8 cellular contexts compared by ENCODE assay signal in the genomic region with DNA sequence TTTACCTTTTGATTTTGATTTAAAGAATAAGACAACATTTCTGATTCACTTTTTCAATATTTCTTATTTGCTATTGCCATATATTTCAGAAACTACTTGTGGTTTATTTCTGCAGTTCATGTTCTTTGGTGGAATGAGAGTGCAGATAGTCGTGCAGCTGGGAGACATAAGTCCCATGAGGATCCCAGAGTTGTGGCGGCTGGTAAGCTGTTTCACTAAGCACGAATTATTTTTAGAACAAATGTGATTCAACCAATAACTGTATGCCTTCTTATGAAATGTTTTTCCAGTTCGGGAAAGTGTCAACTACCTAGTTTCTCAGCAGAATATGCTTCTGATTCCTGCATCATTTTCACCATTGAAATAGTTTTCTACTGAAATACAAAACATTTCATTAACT. TPM values are rescaled to one million over a fixed set of nuclear protein-coding genes. Genes with fewer than 3 reads are reported as not detected.
DNase-seq lines count a peak whose midpoint lies in the region; ATAC-seq, FAIRE-seq and TF ChIP-seq lines count a peak whose summit lies in the region.
"Had no signal": no experiment of that assay in that cellular context is flagged by ENCODE, and none has a peak within 500 bp of the region (broad histone marks: within the 10 kb centered on the region; RNA-seq: fewer than 3 reads in every experiment).

No MANE protein-coding gene starts in this region.

- in situ Hi-C loops in K562 (cut with MboI): no loop called here

- no peak for TF ChIP-seq EP300 in K562 (IDR thresholded peaks at IDR 0.05; ENCODE audit: low read length)

- no peak for TF ChIP-seq RAD21 in K562 (CRISPR knock-in tag; conservative IDR thresholded peaks at IDR 0.05 in 1 of 2, IDR thresholded peaks at IDR 0.05 in 1 of 2)

- FAIRE-seq in K562 (lab: Jason Lieb, UNC) (peak; percentile 71), frontal cortex (lab: Jason Lieb, UNC) (no peak)

- peaks cover 9 to 22% of the 10 kb centered on the region in 2 experiments for H3K4me1 ChIP-seq in K562 (replicated peaks in 1 of 2; ENCODE audit: control insufficient read depth in 2 of 2, insufficient read depth in 2 of 2, low read length in 2 of 2)
- H3K4me1 ChIP-seq in smooth muscle cell (ENCODE audit: low read depth): no peaks in the 10 kb centered on the region

- no peaks in the 10 kb centered on the region for H3F3A ChIP-seq in smooth muscle cell (ENCODE audit: low read depth)

- no peaks in the 10 kb centered on the region; the same call in 2 of the 3 replicates for H3K36me3 ChIP-seq in K562 (ENCODE audit: control insufficient read depth, insufficient read depth, low read length)
- H3K36me3 ChIP-seq in smooth muscle cell (ENCODE audit: low read depth): no peaks in the 10 kb centered on the region

- no peak for TF ChIP-seq CTCF in K562 (IDR thresholded peaks at IDR 0.05 in 2 of 3, conservative IDR thresholded peaks at IDR 0.05 in 1 of 3; ENCODE audit: insufficient read depth in 2 of 3, low read depth in 1 of 3, low read length in 3 of 3)
- TF ChIP-seq CTCF in smooth muscle cell (IDR thresholded peaks at IDR 0.05; ENCODE audit: borderline replicate concordance, insufficient read depth, poor library complexity, severe bottlenecking): no peak
- no peak for TF ChIP-seq CTCF in GM10266 (IDR thresholded peaks at IDR 0.05; ENCODE audit: control insufficient read depth, insufficient read depth, low read depth, missing control alignments)

- H3K79me2 ChIP-seq in K562 (ENCODE audit: control insufficient read depth, insufficient read depth, low read length) (no peaks in the 10 kb centered on the region), smooth muscle cell (ENCODE audit: low read depth) (no peaks in the 10 kb centered on the region)

- BruUV-seq in K562 (replicated peaks; lab: Mats Ljungman, UMichigan): no TSS peak

- POLR2A ChIA-PET in K562 (lab: Yijun Ruan, JAX): no interaction called here

- no peaks in the 10 kb centered on the region for H3K27me3 ChIP-seq in K562 (ENCODE audit: control insufficient read depth in 2 of 2, insufficient read depth in 2 of 2, low read length in 2 of 2)
- H3K27me3 ChIP-seq in smooth muscle cell (ENCODE audit: low read depth): no peaks in the 10 kb centered on the region

- no peak for TF ChIP-seq POLR2A in K562 (conservative IDR thresholded peaks at IDR 0.05)

- no peaks in the 10 kb centered on the region for H3K9me1 ChIP-seq in K562 (ENCODE audit: control insufficient read depth, insufficient read depth, low read length)

- H3K4me3 ChIP-seq in K562 (no peak overlapping the region), smooth muscle cell (no peak overlapping the region)

- H3K9ac ChIP-seq in K562 (ENCODE audit: insufficient read depth in 1 of 2, low read depth in 2 of 2, low read length in 2 of 2): peak overlapping the region in 1 of 2 experiments; percentile 24; a peak in 1 of 4 replicates
- H3K9ac ChIP-seq in smooth muscle cell (ENCODE audit: low read depth): no peak overlapping the region

- WGBS in K562 (ENCODE audit: insufficient coverage, low coverage, missing lambda C conversion rate): 14% methylated on average over 4 of the region's 4 CpGs
- WGBS in smooth muscle cell (ENCODE audit: low lambda C conversion rate): 23% methylated on average over 4 of the region's 4 CpGs

- H4K20me1 ChIP-seq in K562 (replicated peaks; ENCODE audit: control insufficient read depth, insufficient read depth, low read length): no peaks in the 10 kb centered on the region
- H4K20me1 ChIP-seq in smooth muscle cell (ENCODE audit: low read depth): no peaks in the 10 kb centered on the region

- peak overlapping the region; percentile 69 for H2AFZ ChIP-seq in K562 (ENCODE audit: low read depth, low read length)
- H2AFZ ChIP-seq in smooth muscle cell (ENCODE audit: low read depth): peak overlapping the region; percentile 2

- H3K4me2 ChIP-seq in K562 (ENCODE audit: insufficient read depth, low read length) (0 out of 2 replicates have a peak overlapping the region, but pooled peaks have one; percentile 6), smooth muscle cell (peak overlapping the region; percentile 19)

- H3K27ac ChIP-seq in K562 (ENCODE audit: extremely low read depth, low read depth, low read length): no peak overlapping the region
- no peak overlapping the region for H3K27ac ChIP-seq in smooth muscle cell (ENCODE audit: low read depth)

- CTCF ChIA-PET in K562 (lab: Yijun Ruan, JAX; ENCODE audit: low intra/inter-chr PET ratio): no interaction called here

- ATAC-seq in GM21423 (IDR thresholded peaks at IDR 0.05; ENCODE audit: unreplicated experiment): peak; percentile 34
- ATAC-seq in HG03442 (IDR thresholded peaks at IDR 0.05; ENCODE audit: unreplicated experiment): peak; percentile 31
- no peak for ATAC-seq in K562

- intact Hi-C loops in K562 (cut with micrococcal nuclease): no loop called here

- DNase-seq in K562 (ENCODE audit: extremely low read depth in 1 of 4, low spot score in 3 of 4): no peak
- no peak for DNase-seq in smooth muscle cell (lab: John Stamatoyannopoulos, UW; ENCODE audit: unreplicated experiment)
- no peak for DNase-seq in GM10266 (ENCODE audit: extremely low spot score)
- no peak for DNase-seq in frontal cortex (ENCODE audit: low spot score in 2 of 2)
- no peak for DNase-seq in GOT3 (lab: John Stamatoyannopoulos, UW)
- DNase-seq: activated naive CD4-positive, alpha-beta T cell treated with anti-CD3 and anti-CD28 coated beads for 36 hours had no signal

- no peaks in the 10 kb centered on the region for H3K9me3 ChIP-seq in K562 (replicated peaks; ENCODE audit: control insufficient read depth, insufficient read depth, low read depth, low read length)
- no peaks in the 10 kb centered on the region for H3K9me3 ChIP-seq in smooth muscle cell (replicated peaks; ENCODE audit: low read depth)

TF ChIP-seq in K562, 482 proteins besides CTCF, POLR2A, EP300 and RAD21 (continues in another document):
- TF ChIP-seq ELK1 (CRISPR knock-in tag; IDR thresholded peaks at IDR 0.05): no peak

RNA-seq across cellular contexts. Expression of gene NIPSNAP3B, which starts 8.8 kb away (rescaled TPM):
- 4.5 and 10.5 TPM in 2 replicates for total RNA-seq in K562 (2011; cell fraction: chromatin; rRNA removed; ENCODE audit: low replicate concordance)
- 1.7 and 2.3 TPM in 2 replicates for total RNA-seq in K562 (2011; cell fraction: nucleolus; rRNA removed)
- 2.8 and 4.2 TPM in 2 replicates for total RNA-seq in K562 (2011; cell fraction: nucleoplasm; rRNA removed)
- 1.4 and 3.1 TPM in 2 replicates for total RNA-seq in K562 (2014; rRNA removed)
- 3.3 and 3.9 TPM in 2 replicates for total RNA-seq in K562 (2014; rRNA removed; fragmentation: Illumina TruSeq; extraction: Trizol)
- 2.5 and 2.7 TPM in 2 replicates for total RNA-seq in K562 (2015; rRNA removed; fragmentation: Illumina TruSeq; extraction: Trizol)
- 2.2 and 4.3 TPM in 2 replicates for total RNA-seq in K562 (2021)
- polyA plus RNA-seq in K562 (2011; rRNA removed): 6.6 and 9.9 TPM in 2 replicates
- 0.72 and 3.2 TPM in 2 replicates for polyA plus RNA-seq in K562 (2011; cell fraction: cytosol; rRNA removed)
- 8.3 and 16.0 TPM in 2 replicates for polyA plus RNA-seq in K562 (2011; cell fraction: nucleus; rRNA removed)
- 2.0 and 3.6 TPM in 2 replicates for polyA plus RNA-seq in K562 (2012)
- 2.2 and 2.6 TPM in 2 replicates for polyA plus RNA-seq in K562 (2014; fragmentation: Illumina TruSeq; extraction: Trizol)
- 1 to 10 TPM; 6.3 to 8.3 TPM for polyA plus RNA-seq in K562 (2014; fragmentation: Nextera tagmentation; extraction: Ambion mirVana)
- polyA plus RNA-seq in K562 (2014; rRNA removed): 2.1 and 5.9 TPM in 2 replicates
- polyA minus RNA-seq in K562 (2011; rRNA and poly(A)+ RNA removed): 5.0 and 6.0 TPM in 2 replicates
- 1.8 and 2.8 TPM in 2 replicates for polyA minus RNA-seq in K562 (2011; cell fraction: cytosol; rRNA and poly(A)+ RNA removed)
- polyA minus RNA-seq in K562 (2011; cell fraction: nucleus; rRNA and poly(A)+ RNA removed): 4.3 and 9.3 TPM in 2 replicates
- total RNA-seq in smooth muscle cell: 3.6 and 6.7 TPM in 2 replicates
- polyA plus RNA-seq in smooth muscle cell: 1.5 and 2.0 TPM in 2 replicates
- 13.5 TPM for total RNA-seq in frontal cortex

RNA-seq across cellular contexts. Expression of gene NIPSNAP3A, which starts 25.2 kb away (rescaled TPM):
- total RNA-seq in K562 (2011; cell fraction: chromatin; rRNA removed; ENCODE audit: low replicate concordance): 11.0 and 20.0 TPM in 2 replicates
- total RNA-seq in K562 (2011; cell fraction: nucleolus; rRNA removed): 7.2 and 7.4 TPM in 2 replicates
- 12.8 and 15.3 TPM in 2 replicates for total RNA-seq in K562 (2011; cell fraction: nucleoplasm; rRNA removed)
- total RNA-seq in K562 (2014; rRNA removed) (25.3 and 27.3 TPM in 2 replicates), K562 (2014; rRNA removed; fragmentation: Illumina TruSeq; extraction: Trizol) (40.5 and 44.7 TPM in 2 replicates), K562 (2015; rRNA removed; fragmentation: Illumina TruSeq; extraction: Trizol) (39.0 and 42.4 TPM in 2 replicates), K562 (2021) (30.3 and 34.9 TPM in 2 replicates), smooth muscle cell (31.4 and 41.9 TPM in 2 replicates), frontal cortex (107 TPM)
- polyA plus RNA-seq in K562 (2011; rRNA removed) (63.7 and 81.0 TPM in 2 replicates), K562 (2014; fragmentation: Illumina TruSeq; extraction: Trizol) (29.1 TPM in 2 replicates), K562 (2014; fragmentation: Nextera tagmentation; extraction: Ambion mirVana) (100 to 1,000 TPM; 126 to 132 TPM), K562 (2014; rRNA removed) (32.9 and 42.2 TPM in 2 replicates), smooth muscle cell (24.3 and 29.3 TPM in 2 replicates)
- 14.0 and 30.1 TPM in 2 replicates for polyA plus RNA-seq in K562 (2011; cell fraction: cytosol; rRNA removed)
- 19.7 and 40.4 TPM in 2 replicates for polyA plus RNA-seq in K562 (2011; cell fraction: nucleus; rRNA removed)
- polyA plus RNA-seq in K562 (2012): 36.8 and 47.2 TPM in 2 replicates
- polyA minus RNA-seq in K562 (2011; rRNA and poly(A)+ RNA removed): 23.2 and 25.1 TPM in 2 replicates
- polyA minus RNA-seq in K562 (2011; cell fraction: cytosol; rRNA and poly(A)+ RNA removed): 10.3 and 13.6 TPM in 2 replicates
- 9.2 and 13.8 TPM in 2 replicates for polyA minus RNA-seq in K562 (2011; cell fraction: nucleus; rRNA and poly(A)+ RNA removed)
